2 cellular contexts compared by ENCODE assay signal in genomic region chr17:50462446-50462845, GRCh38.
TF ChIP-seq lines count a peak whose summit lies in the region.

No MANE protein-coding gene starts in this region.

TF ChIP-seq in liver, 16 proteins besides CTCF, POLR2A, EP300 and RAD21:
- peak; percentile 74 for TF ChIP-seq SP1 (IDR thresholded peaks at IDR 0.05)
- TF ChIP-seq REST (IDR thresholded peaks at IDR 0.05): no peak
- TF ChIP-seq YY1 (IDR thresholded peaks at IDR 0.05): peak; percentile 15
- peak; percentile 43 for TF ChIP-seq MAX (IDR thresholded peaks at IDR 0.05)
- peak; percentile 91 to 95 for TF ChIP-seq RXRA (IDR thresholded peaks at IDR 0.05)
- peak; percentile 56 to 69 for TF ChIP-seq HNF4A (conservative IDR thresholded peaks at IDR 0.05)
- no peak for TF ChIP-seq ZBTB33 (IDR thresholded peaks at IDR 0.05)

TF ChIP-seq in HepG2, 621 proteins besides CTCF, POLR2A, EP300 and RAD21:
- TF ChIP-seq PHF20 (CRISPR knock-in tag; IDR thresholded peaks at IDR 0.05) (no peak), NFATC3 (CRISPR knock-in tag; IDR thresholded peaks at IDR 0.05) (no peak), KLF9 (CRISPR knock-in tag; IDR thresholded peaks at IDR 0.05; ENCODE audit: low read depth) (no peak), TCF12 (IDR thresholded peaks at IDR 0.05) (no peak), TCF12 (CRISPR knock-in tag; IDR thresholded peaks at IDR 0.05) (no peak), MLLT10 (CRISPR knock-in tag; IDR thresholded peaks at IDR 0.05) (no peak), ZNF749 (CRISPR knock-in tag; IDR thresholded peaks at IDR 0.05; ENCODE audit: borderline replicate concordance) (no peak), ZNF512 (CRISPR knock-in tag; IDR thresholded peaks at IDR 0.05) (no peak)
